ENCODE assay signal across 28 cellular contexts in the genomic region with DNA sequence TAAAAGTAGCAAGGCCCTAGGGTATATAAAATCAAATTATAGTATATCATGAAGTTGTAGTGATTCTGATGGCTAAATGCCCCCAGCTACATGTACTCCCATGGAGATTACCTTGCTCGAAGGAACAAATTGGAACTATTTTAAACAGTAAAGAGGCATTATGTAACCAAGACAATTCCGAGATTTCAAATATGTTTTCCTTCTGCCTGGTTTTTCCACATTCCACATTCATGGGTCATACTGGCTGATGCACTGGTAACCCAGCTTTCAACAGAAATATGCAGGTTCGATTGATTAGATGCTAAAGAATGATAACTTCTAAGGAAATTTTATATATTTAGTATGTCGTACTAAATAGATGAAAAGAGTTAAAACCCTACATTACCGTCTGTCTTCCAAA.
A peak's percentile ranks its signal among the peaks of the same experiment; 100 is the strongest.
DNase-seq lines count a peak whose midpoint lies in the region; ATAC-seq, FAIRE-seq and TF ChIP-seq lines count a peak whose summit lies in the region.
"Had no signal": no experiment of that assay in that cellular context is flagged by ENCODE, and none has a peak within 500 bp of the region (broad histone marks: within the 10 kb centered on the region; RNA-seq: fewer than 3 reads in every experiment).

No MANE protein-coding gene starts in this region.

- H3K4me1 ChIP-seq in PC-9 (replicated peaks; ENCODE audit: insufficient read depth) = peaks cover 28% of the 10 kb centered on the region
- H3K4me1 ChIP-seq in foreskin keratinocyte = peaks cover 11% of the 10 kb centered on the region
- H3K4me1 ChIP-seq in pancreas = no peaks in the 10 kb centered on the region
- H3K4me1 ChIP-seq: HAP-1, uterus had no signal

- H4K20me1 ChIP-seq in PC-9 (ENCODE audit: insufficient read depth) = no peaks in the 10 kb centered on the region

- H3K4me3 ChIP-seq in AG10803 (ENCODE audit: low read length) (no peak overlapping the region), PC-9 (peak overlapping the region; percentile 22; the same call in 1 of the 2 replicates), pancreas (no peak overlapping the region)
- H3K4me3 ChIP-seq: dorsolateral prefrontal cortex, HAP-1, sigmoid colon, uterus had no signal

- H3K27ac ChIP-seq in PC-9 = peak overlapping the region; percentile 75
- H3K27ac ChIP-seq in foreskin keratinocyte = no peak overlapping the region
- peak overlapping the region in 2 of 4 donors; percentile 39 to 42 for H3K27ac ChIP-seq in pancreas
- H3K27ac ChIP-seq: KMS-11, sigmoid colon, uterus had no signal

- WGBS in pancreas, 2 donors = 60 to 63% methylated on average over 5 of the region's 5 CpGs

- no TSS peak for BruUV-seq in PC-9 (replicated peaks; lab: Mats Ljungman, UMichigan)

- intact Hi-C loops in PC-9 (cut with micrococcal nuclease; ENCODE audit: unreplicated experiment) = loop anchor here (1.0 kb wide), 3 partner anchors 27 to 76 kb away; no protein-coding TSS in a partner anchor
- intact Hi-C loops in pancreas (cut with DNase I) = no loop called here

- no peaks in the 10 kb centered on the region for H3K79me2 ChIP-seq in PC-9 (ENCODE audit: low read depth)

- POLR2A ChIA-PET in PC-9 (lab: Charles Lee; ENCODE audit: unreplicated experiment) = no interaction called here

- H3K9me3 ChIP-seq in PC-9 (ENCODE audit: insufficient read depth, low read depth) = no peaks in the 10 kb centered on the region
- no peaks in the 10 kb centered on the region for H3K9me3 ChIP-seq in pancreas
- H3K9me3 ChIP-seq: HAP-1, sigmoid colon, uterus had no signal

- ATAC-seq in foreskin keratinocyte (peak; percentile 77), pancreas (peak; percentile 50 to 72 (median 63)), HG02588 (IDR thresholded peaks at IDR 0.05; ENCODE audit: unreplicated experiment) (no peak), HG03571 (IDR thresholded peaks at IDR 0.05; ENCODE audit: unreplicated experiment) (no peak), HG03439 (IDR thresholded peaks at IDR 0.05; ENCODE audit: unreplicated experiment) (no peak)
- ATAC-seq: Right ventricle myocardium inferior; SK-N-SH treated with all-trans-retinoic acid at 6 μM for 48 hours; stimulated activated naive B cell treated with anti-CD40 and anti-IgM and Interleukin-4, amounts not matched to agents 10 μg/mL and 1 μg/mL and 100 μg/mL, for 72 hours had no signal

- DNase-seq in AG10803 (ENCODE audit: low read depth) (peak; percentile 11), PC-9 (peak; percentile 35 to 93), foreskin keratinocyte (peak; percentile 39 to 74), pancreas (no peak), cortex of kidney (lab: John Stamatoyannopoulos, UW) (no peak)
- DNase-seq: 8988T; activated CD4-positive, alpha-beta T cell treated with anti-CD3 and anti-CD28 coated beads for 4 hours; activated CD8-positive, alpha-beta memory T cell treated with anti-CD3 and anti-CD28 coated beads for 24 hours; activated effector memory CD4-positive, alpha-beta T cell treated with anti-CD3 and anti-CD28 coated beads, Interleukin-2, amount 50 U/mL, for 16 hours; activated naive CD8-positive, alpha-beta T cell treated with anti-CD3 and anti-CD28 coated beads for 36 hours; aorta; dorsolateral prefrontal cortex; kidney glomerular epithelial cell; NCI-H1417; NCI-H2081; NCI-H345; NCI-H748 treated with DMSO at 0.1 percent for 48 hours; sigmoid colon; stimulated activated naive B cell treated with anti-CD40 and anti-IgM and Interleukin-4, amounts not matched to agents 10 μg/mL and 1 μg/mL and 100 μg/mL, for 72 hours; T-helper 2 cell; uterus had no signal

- peak overlapping the region; percentile 68 for H3K4me2 ChIP-seq in PC-9
- H3K4me2 ChIP-seq: KMS-11 had no signal

- peaks cover 24% of the 10 kb centered on the region for H3F3A ChIP-seq in PC-9 (ENCODE audit: insufficient read depth, low read depth)

- CTCF ChIA-PET in PC-9 (lab: Charles Lee) = interaction anchor here (0.6 to 1.0 kb wide), 2 partner anchors 9 to 144 kb away, joined by 5 read pairs; no protein-coding TSS in a partner anchor

- no peak for TF ChIP-seq CTCF in AG10803 (conservative IDR thresholded peaks at IDR 0.05; ENCODE audit: low read length)
- TF ChIP-seq CTCF in PC-9 (conservative IDR thresholded peaks at IDR 0.05) = no peak
- no peak for TF ChIP-seq CTCF in foreskin keratinocyte (conservative IDR thresholded peaks at IDR 0.05)
- no peak for TF ChIP-seq CTCF in pancreas (IDR thresholded peaks at IDR 0.05)

- no peaks in the 10 kb centered on the region for H3K9me2 ChIP-seq in PC-9 (ENCODE audit: insufficient read depth)

- H3K27me3 ChIP-seq in PC-9 (ENCODE audit: insufficient read depth, low read depth) (no peaks in the 10 kb centered on the region), foreskin keratinocyte (no peaks in the 10 kb centered on the region), pancreas (no peaks in the 10 kb centered on the region)
- H3K27me3 ChIP-seq: dorsolateral prefrontal cortex, sigmoid colon, uterus had no signal

- no peak for FAIRE-seq in pancreas (lab: Jason Lieb, UNC)

- no peak overlapping the region for H2AFZ ChIP-seq in PC-9

- 0 out of 2 replicates have a peak, but pooled peaks cover 4% of the 10 kb centered on the region for H3K36me3 ChIP-seq in PC-9 (ENCODE audit: low read depth)
- peaks cover 0 to 5% (median 0%) of the 10 kb centered on the region in 3 donors for H3K36me3 ChIP-seq in pancreas
- H3K36me3 ChIP-seq: HAP-1, sigmoid colon, uterus had no signal

Comparison
In these comparisons a context has a peak if more than half of its experiments do, and no peak if none do; other contexts are left out.
1. DNase-seq: peak in AG10803 (single experiment), PC-9 (2 of 2) and foreskin keratinocyte (2 of 2); none in pancreas (0 of 6) and cortex of kidney (single experiment).
2. ATAC-seq: peak in foreskin keratinocyte (single experiment) and pancreas (4 of 4); none in HG02588 (single experiment), HG03571 (single experiment) and HG03439 (single experiment).